ENCODE assay signal across 27 cellular contexts in the genomic region with DNA sequence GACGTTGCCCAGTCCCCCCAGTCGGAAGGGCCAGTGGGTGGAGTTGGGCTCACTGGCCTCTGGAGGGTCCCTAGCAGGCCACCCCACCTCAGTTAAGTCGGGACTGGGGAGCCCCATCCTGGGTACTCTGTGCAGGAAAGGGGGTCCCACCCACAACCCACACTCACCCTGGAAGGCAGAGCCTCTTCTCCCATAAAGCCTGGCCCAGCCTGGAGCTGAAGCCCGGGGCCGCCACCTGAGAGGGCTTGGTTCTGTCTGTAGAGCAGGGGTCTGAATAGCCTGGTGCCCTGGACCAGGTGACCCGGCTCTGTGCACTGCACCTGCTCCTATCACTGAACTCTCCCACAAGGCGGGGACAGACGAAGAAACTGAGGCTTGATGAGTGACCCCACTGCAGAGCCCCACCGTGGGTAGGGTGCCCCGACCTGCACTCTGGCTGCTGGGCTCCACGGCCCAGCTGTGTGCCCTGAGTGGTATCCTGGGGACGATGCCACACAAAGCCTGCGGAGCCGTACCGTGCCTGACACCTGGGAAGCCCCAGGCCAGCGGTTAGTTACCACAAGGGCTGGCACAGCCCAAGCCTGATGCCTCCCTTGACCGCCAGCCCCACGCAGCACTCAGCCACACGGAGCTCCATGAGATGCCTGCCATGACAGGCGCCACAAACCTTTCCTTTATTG. TPM values are rescaled to one million over a fixed set of nuclear protein-coding genes. Genes with fewer than 3 reads are reported as not detected.
DNase-seq lines count a peak whose midpoint lies in the region; ATAC-seq, FAIRE-seq and TF ChIP-seq lines count a peak whose summit lies in the region.
"Had no signal": no experiment of that assay in that cellular context is flagged by ENCODE, and none has a peak within 500 bp of the region (broad histone marks: within the 10 kb centered on the region; RNA-seq: fewer than 3 reads in every experiment).

No MANE protein-coding gene starts in this region.

- H3K9me3 ChIP-seq in Karpas-422 (ENCODE audit: low read length) (no peaks in the 10 kb centered on the region), K562 (replicated peaks; ENCODE audit: control insufficient read depth, insufficient read depth, low read depth, low read length) (no peaks in the 10 kb centered on the region; the same call in 1 of the 2 replicates)
- H3K9me3 ChIP-seq: Caco-2, upper lobe of right lung had no signal

- TF ChIP-seq CTCF in K562 (IDR thresholded peaks at IDR 0.05 in 2 of 3, conservative IDR thresholded peaks at IDR 0.05 in 1 of 3; ENCODE audit: insufficient read depth in 2 of 3, low read depth in 1 of 3, low read length in 3 of 3), result no peak

- POLR2A ChIA-PET in K562 (lab: Yijun Ruan, JAX), result no interaction called here

- H3K27ac ChIP-seq in Karpas-422 (ENCODE audit: low read length) (no peak overlapping the region), K562 (ENCODE audit: extremely low read depth, low read depth, low read length) (no peak overlapping the region)
- H3K27ac ChIP-seq: foreskin keratinocyte, KMS-11, upper lobe of right lung, VCaP had no signal

- intact Hi-C loops in K562 (cut with micrococcal nuclease) (loop anchor here (10.0 kb wide), 2 partner anchors 75 to 155 kb away; partner anchors contain the start of genes CIZ1, GOLGA2 and SWI5), sciatic nerve (cut with DNase I) (no loop called here)

- H3K9me2 ChIP-seq in Karpas-422 (replicated peaks; ENCODE audit: insufficient read depth, low read length), result no peaks in the 10 kb centered on the region

- no peak for TF ChIP-seq RAD21 in K562 (CRISPR knock-in tag; conservative IDR thresholded peaks at IDR 0.05 in 1 of 2, IDR thresholded peaks at IDR 0.05 in 1 of 2)

- no peak for FAIRE-seq in K562 (lab: Jason Lieb, UNC)
- FAIRE-seq: HTR-8/SVneo had no signal

- H3K36me3 ChIP-seq in Karpas-422 (ENCODE audit: insufficient read depth, low read length) (peaks cover 8% of the 10 kb centered on the region; the same call in 1 of the 2 replicates), K562 (ENCODE audit: control insufficient read depth, insufficient read depth, low read length) (peaks cover 56% of the 10 kb centered on the region)

- WGBS in K562 (ENCODE audit: insufficient coverage, low coverage, missing lambda C conversion rate), result 84% methylated on average over 20 of the region's 20 CpGs

- H3K9me1 ChIP-seq in K562 (ENCODE audit: control insufficient read depth, insufficient read depth, low read length), result no peaks in the 10 kb centered on the region

- H3K79me2 ChIP-seq in Karpas-422 (ENCODE audit: low read length) (peaks cover 8% of the 10 kb centered on the region), K562 (ENCODE audit: control insufficient read depth, insufficient read depth, low read length) (peaks cover 10% of the 10 kb centered on the region)

- no peak for ATAC-seq in K562
- no peak for ATAC-seq in left lobe of liver
- no peak for ATAC-seq in sciatic nerve
- ATAC-seq in HG02610 (IDR thresholded peaks at IDR 0.05; ENCODE audit: unreplicated experiment), result no peak
- ATAC-seq: activated T-cell treated with anti-CD3 and anti-CD28 coated beads, Interleukin-2, amount 50 U/mL, for 4 hours; esophagus mucosa; foreskin keratinocyte; naive thymus-derived CD8-positive, alpha-beta T cell; stimulated activated memory B cell treated with anti-CD40 and anti-IgM and Interleukin-4, amounts not matched to agents 10 μg/mL and 1 μg/mL and 100 μg/mL, for 72 hours; upper lobe of right lung had no signal

- in situ Hi-C loops in K562 (cut with MboI), result no loop called here

- TF ChIP-seq EP300 in K562 (IDR thresholded peaks at IDR 0.05; ENCODE audit: low read length), result no peak

- peak; percentile 40 for DNase-seq in Karpas-422
- no peak for DNase-seq in K562 (ENCODE audit: extremely low read depth in 1 of 4, low spot score in 3 of 4)
- DNase-seq in left lobe of liver (ENCODE audit: low spot score), result peak; percentile 43
- peak; percentile 52 for DNase-seq in sciatic nerve (ENCODE audit: low spot score)
- DNase-seq in NCI-H345 treated with DMSO at 0.1 percent for 48 hours (lab: John Stamatoyannopoulos, UW; ENCODE audit: unreplicated experiment), result no peak
- DNase-seq in stimulated activated CD4-positive, alpha-beta T cell treated with anti-CD3 and anti-CD28 coated beads, Interleukin-12 subunit alpha, Interleukin-12 subunit beta, amount 100 ng/mL, for 4 hours, result no peak
- DNase-seq: activated CD4-positive, alpha-beta T cell treated with anti-CD3 and anti-CD28 coated beads, Interleukin-2, amount 10 ng/mL, durations not matched to agents 24 days and 14 days; activated naive CD4-positive, alpha-beta T cell treated with anti-CD3 and anti-CD28 coated beads, Interleukin-2, amount 50 U/mL, for 16 hours; activated T-cell treated with anti-CD3 and anti-CD28 coated beads, Interleukin-2, amount 50 U/mL, for 4 hours; cortex of kidney; DMS79; foreskin keratinocyte; GF-D8; NCI-H1417 treated with DMSO at 0.1 percent for 48 hours; NCI-H345; stimulated activated CD4-positive, alpha-beta T cell treated with anti-CD3 and anti-CD28 coated beads, Interleukin-4, amount 100 ng/mL, for 4 hours; upper lobe of right lung had no signal

- H3K4me1 ChIP-seq in Karpas-422 (ENCODE audit: low read length) (peaks cover 4% of the 10 kb centered on the region), K562 (replicated peaks in 1 of 2; ENCODE audit: control insufficient read depth in 2 of 2, insufficient read depth in 2 of 2, low read length in 2 of 2) (peaks cover 17 to 60% of the 10 kb centered on the region in 2 experiments; a peak in 4 of 5 replicates)
- H3K4me1 ChIP-seq: foreskin keratinocyte had no signal

- H3K9ac ChIP-seq in Karpas-422 (ENCODE audit: low read length) (no peak overlapping the region), K562 (ENCODE audit: insufficient read depth in 1 of 2, low read depth in 2 of 2, low read length in 2 of 2) (no peak overlapping the region)
- H3K9ac ChIP-seq: KMS-11 had no signal

- no TSS peak for BruUV-seq in K562 (replicated peaks; lab: Mats Ljungman, UMichigan)

- no peak overlapping the region for H3K4me2 ChIP-seq in Karpas-422 (ENCODE audit: low read depth, low read length, poor library complexity, severe bottlenecking)
- H3K4me2 ChIP-seq in K562 (ENCODE audit: insufficient read depth, low read length), result no peak overlapping the region
- H3K4me2 ChIP-seq: KMS-11 had no signal

- no peaks in the 10 kb centered on the region for H3K27me3 ChIP-seq in Karpas-422 (ENCODE audit: low read length)
- H3K27me3 ChIP-seq in K562 (ENCODE audit: control insufficient read depth in 2 of 2, insufficient read depth in 2 of 2, low read length in 2 of 2), result no peaks in the 10 kb centered on the region
- H3K27me3 ChIP-seq: foreskin keratinocyte, upper lobe of right lung had no signal

- no peak overlapping the region for H2AFZ ChIP-seq in Karpas-422 (ENCODE audit: low read length)
- H2AFZ ChIP-seq in K562 (ENCODE audit: low read depth, low read length), result no peak overlapping the region

- TF ChIP-seq POLR2A in K562 (conservative IDR thresholded peaks at IDR 0.05), result peak; percentile 24

- H3K4me3 ChIP-seq in Karpas-422 (ENCODE audit: low read length) (no peak overlapping the region), K562 (no peak overlapping the region)
- H3K4me3 ChIP-seq: upper lobe of right lung had no signal

- CTCF ChIA-PET in K562 (lab: Yijun Ruan, JAX; ENCODE audit: low intra/inter-chr PET ratio), result interaction anchor here (0.6 kb wide), 1 partner anchor 250 kb away, joined by 4 read pairs; no protein-coding TSS in a partner anchor

- H4K20me1 ChIP-seq in Karpas-422 (ENCODE audit: insufficient read depth, low read depth, low read length) (no peaks in the 10 kb centered on the region; the same call in 1 of the 2 replicates), K562 (replicated peaks; ENCODE audit: control insufficient read depth, insufficient read depth, low read length) (peaks cover 2% of the 10 kb centered on the region; the same call in 1 of the 2 replicates)

RNA-seq across cellular contexts. Expression of gene PTGES2, which starts 7.3 kb away (rescaled TPM):
- total RNA-seq in Karpas-422 (2014; rRNA removed; shearing (Covaris generic); ENCODE audit: low replicate concordance), result 68.4 and 114 TPM in 2 replicates
- 91.2 and 285 TPM in 2 replicates for total RNA-seq in K562 (2011; cell fraction: chromatin; rRNA removed; ENCODE audit: low replicate concordance)
- 223 and 287 TPM in 2 replicates for total RNA-seq in K562 (2011; cell fraction: nucleolus; rRNA removed)
- 132 and 134 TPM in 2 replicates for total RNA-seq in K562 (2011; cell fraction: nucleoplasm; rRNA removed)
- total RNA-seq in K562 (2014; rRNA removed), result 196 and 257 TPM in 2 replicates
- total RNA-seq in K562 (2014; rRNA removed; fragmentation: Illumina TruSeq; extraction: Trizol), result 34.3 and 50.3 TPM in 2 replicates
- 98.9 and 102 TPM in 2 replicates for total RNA-seq in K562 (2015; rRNA removed; fragmentation: Illumina TruSeq; extraction: Trizol)
- 135 and 137 TPM in 2 replicates for total RNA-seq in K562 (2021)
- polyA plus RNA-seq in K562 (2011; rRNA removed), result 90.1 and 106 TPM in 2 replicates
- polyA plus RNA-seq in K562 (2011; cell fraction: cytosol; rRNA removed), result 92.2 and 177 TPM in 2 replicates
- polyA plus RNA-seq in K562 (2011; cell fraction: nucleus; rRNA removed), result 244 and 370 TPM in 2 replicates
- 94.0 and 96.2 TPM in 2 replicates for polyA plus RNA-seq in K562 (2012)
- 89.2 and 128 TPM in 2 replicates for polyA plus RNA-seq in K562 (2014; fragmentation: Illumina TruSeq; extraction: Trizol)
- 1 to 10 TPM; 2.4 to 6.2 TPM for polyA plus RNA-seq in K562 (2014; fragmentation: Nextera tagmentation; extraction: Ambion mirVana)
- 128 and 149 TPM in 2 replicates for polyA plus RNA-seq in K562 (2014; rRNA removed)
- 49.5 and 74.8 TPM in 2 replicates for polyA minus RNA-seq in K562 (2011; rRNA and poly(A)+ RNA removed)
- 57.2 and 75.5 TPM in 2 replicates for polyA minus RNA-seq in K562 (2011; cell fraction: cytosol; rRNA and poly(A)+ RNA removed)
- 73.1 and 77.3 TPM in 2 replicates for polyA minus RNA-seq in K562 (2011; cell fraction: nucleus; rRNA and poly(A)+ RNA removed)
- 35.8 TPM for total RNA-seq in left lobe of liver
- total RNA-seq in sciatic nerve, result 33.8 TPM

RNA-seq across cellular contexts. Expression of gene LCN2, which starts 29.1 kb away (rescaled TPM):
- total RNA-seq in Karpas-422 (2014; rRNA removed; shearing (Covaris generic); ENCODE audit: low replicate concordance), result not detected in 2 replicates
- 0.58 and 2.0 TPM in 2 replicates for total RNA-seq in K562 (2011; cell fraction: chromatin; rRNA removed; ENCODE audit: low replicate concordance)
- total RNA-seq in K562 (2011; cell fraction: nucleolus; rRNA removed), result 1.1 and 1.3 TPM in 2 replicates
- total RNA-seq in K562 (2011; cell fraction: nucleoplasm; rRNA removed), result 1.7 TPM in 1 of 2 replicates, not detected in the other
- total RNA-seq in K562 (2014; rRNA removed) (0.20 and 0.54 TPM in 2 replicates), K562 (2014; rRNA removed; fragmentation: Illumina TruSeq; extraction: Trizol) (0.47 TPM in 1 of 2 replicates, not detected in the other), K562 (2015; rRNA removed; fragmentation: Illumina TruSeq; extraction: Trizol) (not detected in 2 replicates), K562 (2021) (0.40 and 0.72 TPM in 2 replicates), left lobe of liver (2.7 TPM), sciatic nerve (6.0 TPM)
- polyA plus RNA-seq in K562 (2011; rRNA removed) (0.60 and 1.2 TPM in 2 replicates), K562 (2014; fragmentation: Illumina TruSeq; extraction: Trizol) (0.22 and 1.0 TPM in 2 replicates), K562 (2014; fragmentation: Nextera tagmentation; extraction: Ambion mirVana) (under 1 TPM; 0.10 to 0.11 TPM), K562 (2014; rRNA removed) (0.21 and 0.65 TPM in 2 replicates)
- 0.40 and 0.69 TPM in 2 replicates for polyA plus RNA-seq in K562 (2011; cell fraction: cytosol; rRNA removed)
- polyA plus RNA-seq in K562 (2011; cell fraction: nucleus; rRNA removed), result 3.3 and 4.8 TPM in 2 replicates
- 0.16 and 0.37 TPM in 2 replicates for polyA plus RNA-seq in K562 (2012)
- 1.2 and 1.4 TPM in 2 replicates for polyA minus RNA-seq in K562 (2011; rRNA and poly(A)+ RNA removed)
- polyA minus RNA-seq in K562 (2011; cell fraction: cytosol; rRNA and poly(A)+ RNA removed), result not detected in 2 replicates
- polyA minus RNA-seq in K562 (2011; cell fraction: nucleus; rRNA and poly(A)+ RNA removed), result not detected in 2 replicates
- total RNA-seq: activated CD4-positive, alpha-beta T cell treated with anti-CD3 and anti-CD28 coated beads, Interleukin-2, amount 10 ng/mL, durations not matched to agents 24 days and 14 days; activated T-cell treated with anti-CD3 and anti-CD28 coated beads, Interleukin-2, amount 50 U/mL, for 4 hours; Caco-2; mesothelial cell of epicardium; naive thymus-derived CD8-positive, alpha-beta T cell had no signal
- polyA plus RNA-seq: AG04450; naive thymus-derived CD8-positive, alpha-beta T cell had no signal

RNA-seq across cellular contexts. Expression of gene BBLN, which starts 39.9 kb away (rescaled TPM):
- total RNA-seq in Karpas-422 (2014; rRNA removed; shearing (Covaris generic); ENCODE audit: low replicate concordance), result 154 and 209 TPM in 2 replicates
- 24.5 and 53.9 TPM in 2 replicates for total RNA-seq in K562 (2011; cell fraction: chromatin; rRNA removed; ENCODE audit: low replicate concordance)
- total RNA-seq in K562 (2011; cell fraction: nucleolus; rRNA removed), result 72.0 and 78.0 TPM in 2 replicates
- total RNA-seq in K562 (2011; cell fraction: nucleoplasm; rRNA removed), result 65.8 and 106 TPM in 2 replicates
- 331 and 433 TPM in 2 replicates for total RNA-seq in K562 (2014; rRNA removed)
- 11.5 and 11.9 TPM in 2 replicates for total RNA-seq in K562 (2014; rRNA removed; fragmentation: Illumina TruSeq; extraction: Trizol)
- total RNA-seq in K562 (2015; rRNA removed; fragmentation: Illumina TruSeq; extraction: Trizol), result 109 and 123 TPM in 2 replicates
- 172 and 177 TPM in 2 replicates for total RNA-seq in K562 (2021)
- 87.1 and 125 TPM in 2 replicates for polyA plus RNA-seq in K562 (2011; rRNA removed)
- 256 and 738 TPM in 2 replicates for polyA plus RNA-seq in K562 (2011; cell fraction: cytosol; rRNA removed)
- polyA plus RNA-seq in K562 (2011; cell fraction: nucleus; rRNA removed), result 139 and 249 TPM in 2 replicates
- 180 and 393 TPM in 2 replicates for polyA plus RNA-seq in K562 (2012)
- 30.1 and 181 TPM in 2 replicates for polyA plus RNA-seq in K562 (2014; fragmentation: Illumina TruSeq; extraction: Trizol)
- 10 to 100 TPM in 1 of 2 experiments, 1 to 10 TPM in 1; 4.2 to 13.7 TPM for polyA plus RNA-seq in K562 (2014; fragmentation: Nextera tagmentation; extraction: Ambion mirVana)
- polyA plus RNA-seq in K562 (2014; rRNA removed), result 191 and 213 TPM in 2 replicates
- 19.8 and 21.1 TPM in 2 replicates for polyA minus RNA-seq in K562 (2011; rRNA and poly(A)+ RNA removed)
- polyA minus RNA-seq in K562 (2011; cell fraction: cytosol; rRNA and poly(A)+ RNA removed), result 74.5 and 112 TPM in 2 replicates
- polyA minus RNA-seq in K562 (2011; cell fraction: nucleus; rRNA and poly(A)+ RNA removed), result 29.6 and 47.0 TPM in 2 replicates
- 20.8 TPM for total RNA-seq in left lobe of liver
- total RNA-seq in sciatic nerve, result 42.1 TPM

RNA-seq across cellular contexts. Expression of gene SLC25A25, which starts 52.2 kb away (rescaled TPM):
- total RNA-seq in Karpas-422 (2014; rRNA removed; shearing (Covaris generic); ENCODE audit: low replicate concordance), result 4.1 and 12.7 TPM in 2 replicates
- total RNA-seq in K562 (2011; cell fraction: chromatin; rRNA removed; ENCODE audit: low replicate concordance), result 56.5 and 74.4 TPM in 2 replicates
- 41.5 and 42.5 TPM in 2 replicates for total RNA-seq in K562 (2011; cell fraction: nucleolus; rRNA removed)
- total RNA-seq in K562 (2011; cell fraction: nucleoplasm; rRNA removed), result 26.8 and 33.4 TPM in 2 replicates
- total RNA-seq in K562 (2014; rRNA removed) (35.9 and 39.5 TPM in 2 replicates), K562 (2014; rRNA removed; fragmentation: Illumina TruSeq; extraction: Trizol) (19.0 and 19.3 TPM in 2 replicates), K562 (2015; rRNA removed; fragmentation: Illumina TruSeq; extraction: Trizol) (23.2 and 25.1 TPM in 2 replicates), K562 (2021) (30.1 and 30.7 TPM in 2 replicates), left lobe of liver (76.9 TPM), sciatic nerve (21.0 TPM)
- polyA plus RNA-seq in K562 (2011; rRNA removed) (21.7 and 26.7 TPM in 2 replicates), K562 (2014; fragmentation: Illumina TruSeq; extraction: Trizol) (18.7 and 25.2 TPM in 2 replicates), K562 (2014; fragmentation: Nextera tagmentation; extraction: Ambion mirVana) (under 1 TPM; 0.07 to 0.10 TPM), K562 (2014; rRNA removed) (27.2 and 31.0 TPM in 2 replicates)
- 20.4 and 25.8 TPM in 2 replicates for polyA plus RNA-seq in K562 (2011; cell fraction: cytosol; rRNA removed)
- 29.9 and 44.4 TPM in 2 replicates for polyA plus RNA-seq in K562 (2011; cell fraction: nucleus; rRNA removed)
- polyA plus RNA-seq in K562 (2012), result 20.5 and 23.5 TPM in 2 replicates
- 21.0 and 28.2 TPM in 2 replicates for polyA minus RNA-seq in K562 (2011; rRNA and poly(A)+ RNA removed)
- 14.7 and 16.8 TPM in 2 replicates for polyA minus RNA-seq in K562 (2011; cell fraction: cytosol; rRNA and poly(A)+ RNA removed)
- polyA minus RNA-seq in K562 (2011; cell fraction: nucleus; rRNA and poly(A)+ RNA removed), result 14.8 and 20.9 TPM in 2 replicates

RNA-seq across cellular contexts. Expression of gene NAIF1, which starts 53.1 kb away (rescaled TPM):
- total RNA-seq in Karpas-422 (2014; rRNA removed; shearing (Covaris generic); ENCODE audit: low replicate concordance), result 7.3 and 13.9 TPM in 2 replicates
- 14.2 and 31.0 TPM in 2 replicates for total RNA-seq in K562 (2011; cell fraction: chromatin; rRNA removed; ENCODE audit: low replicate concordance)
- total RNA-seq in K562 (2011; cell fraction: nucleolus; rRNA removed), result 27.1 and 29.7 TPM in 2 replicates
- 19.1 and 19.8 TPM in 2 replicates for total RNA-seq in K562 (2011; cell fraction: nucleoplasm; rRNA removed)
- 21.3 and 27.6 TPM in 2 replicates for total RNA-seq in K562 (2014; rRNA removed)
- 15.8 and 16.2 TPM in 2 replicates for total RNA-seq in K562 (2014; rRNA removed; fragmentation: Illumina TruSeq; extraction: Trizol)
- 15.9 and 17.4 TPM in 2 replicates for total RNA-seq in K562 (2015; rRNA removed; fragmentation: Illumina TruSeq; extraction: Trizol)
- 23.1 and 26.6 TPM in 2 replicates for total RNA-seq in K562 (2021)
- 17.2 and 21.5 TPM in 2 replicates for polyA plus RNA-seq in K562 (2011; rRNA removed)
- polyA plus RNA-seq in K562 (2011; cell fraction: cytosol; rRNA removed), result 24.4 and 26.5 TPM in 2 replicates
- polyA plus RNA-seq in K562 (2011; cell fraction: nucleus; rRNA removed), result 17.1 and 20.0 TPM in 2 replicates
- 16.5 and 19.9 TPM in 2 replicates for polyA plus RNA-seq in K562 (2012)
- 16.3 and 16.9 TPM in 2 replicates for polyA plus RNA-seq in K562 (2014; fragmentation: Illumina TruSeq; extraction: Trizol)
- 1 to 10 TPM; 4.8 to 5.3 TPM for polyA plus RNA-seq in K562 (2014; fragmentation: Nextera tagmentation; extraction: Ambion mirVana)
- polyA plus RNA-seq in K562 (2014; rRNA removed), result 17.7 and 17.8 TPM in 2 replicates
- polyA minus RNA-seq in K562 (2011; rRNA and poly(A)+ RNA removed), result 14.9 and 19.6 TPM in 2 replicates
- polyA minus RNA-seq in K562 (2011; cell fraction: cytosol; rRNA and poly(A)+ RNA removed), result 14.2 and 26.5 TPM in 2 replicates
- 6.3 and 7.7 TPM in 2 replicates for polyA minus RNA-seq in K562 (2011; cell fraction: nucleus; rRNA and poly(A)+ RNA removed)
- 6.3 TPM for total RNA-seq in left lobe of liver
- total RNA-seq in sciatic nerve, result 7.8 TPM

Comparison
In these comparisons a context has a peak if more than half of its experiments do, and no peak if none do; other contexts are left out.
1. DNase-seq: peak in Karpas-422 (single experiment), left lobe of liver (single experiment) and sciatic nerve (single experiment); none in K562 (0 of 4), NCI-H345 treated with DMSO at 0.1 percent for 48 hours (single experiment) and stimulated activated CD4-positive, alpha-beta T cell treated with anti-CD3 and anti-CD28 coated beads, Interleukin-12 subunit alpha, Interleukin-12 subunit beta, amount 100 ng/mL, for 4 hours (single experiment).